1 cellular context compared by ENCODE assay signal in genomic region chrX:55452825-55453124, GRCh38.
TF ChIP-seq lines count a peak whose summit lies in the region.

No MANE protein-coding gene starts in this region.

TF ChIP-seq in H1, 55 proteins besides CTCF, POLR2A, EP300 and RAD21:
- no peak for TF ChIP-seq CEBPB (IDR thresholded peaks at IDR 0.05; ENCODE audit: low read depth, low read length)
- no peak for TF ChIP-seq SIN3A (conservative IDR thresholded peaks at IDR 0.05 in 1 of 2, IDR thresholded peaks at IDR 0.05 in 1 of 2; ENCODE audit: low read depth in 1 of 2, low read length in 2 of 2)
- TF ChIP-seq SP4 (IDR thresholded peaks at IDR 0.05; ENCODE audit: low read length), result no peak
- TF ChIP-seq TAF7 (optimal IDR thresholded peaks at IDR 0.05; ENCODE audit: borderline replicate concordance, low read depth, low read length), result no peak
- TF ChIP-seq YY1 (IDR thresholded peaks at IDR 0.05; ENCODE audit: low read depth, low read length), result no peak
- no peak for TF ChIP-seq NANOG (IDR thresholded peaks at IDR 0.05; ENCODE audit: insufficient read depth, low read depth, low read length, poor library complexity, severe bottlenecking)
- TF ChIP-seq CHD1 (IDR thresholded peaks at IDR 0.05; ENCODE audit: low read depth, low read length), result no peak
- no peak for TF ChIP-seq MAFK (IDR thresholded peaks at IDR 0.05; ENCODE audit: low read depth, low read length)
- no peak for TF ChIP-seq SRF (IDR thresholded peaks at IDR 0.05; ENCODE audit: low read depth, low read length)
- TF ChIP-seq E2F6 (IDR thresholded peaks at IDR 0.05), result no peak
- TF ChIP-seq POLR2AphosphoS5 (IDR thresholded peaks at IDR 0.05; ENCODE audit: low read depth, low read length), result no peak
- TF ChIP-seq GABPA (IDR thresholded peaks at IDR 0.05; ENCODE audit: borderline replicate concordance, insufficient read depth, low read length), result no peak
- TF ChIP-seq BRCA1 (IDR thresholded peaks at IDR 0.05; ENCODE audit: low read depth, low read length), result no peak
- TF ChIP-seq GTF2F1 (IDR thresholded peaks at IDR 0.05; ENCODE audit: borderline replicate concordance, low read depth, low read length), result no peak
